ENCODE assay signal across 12 cellular contexts in genomic region chr11:125690006-125690405, GRCh38. TPM values are rescaled to one million over a fixed set of nuclear protein-coding genes. Genes with fewer than 3 reads are reported as not detected.
"Had no signal": no experiment of that assay in that cellular context is flagged by ENCODE, and none has a peak within 500 bp of the region (broad histone marks: within the 10 kb centered on the region; RNA-seq: fewer than 3 reads in every experiment).

No MANE protein-coding gene starts in this region.

- DNase-seq: GM23248, GOT3, H7, H9, HCEC 1CT, HFFc6 had no signal

- FAIRE-seq: H1, H54 had no signal

- H2AFZ ChIP-seq: GM23248, GM23338 had no signal

- H3K9me3 ChIP-seq: HAP-1 had no signal

- H3K9ac ChIP-seq: GM23248 had no signal

- H3K36me3 ChIP-seq: HAP-1 had no signal

- H3K4me1 ChIP-seq: HAP-1 had no signal

- H3K4me2 ChIP-seq: GM23338 had no signal

- H3K9me3 Mint-ChIP-seq: HFFc6 had no signal

- ATAC-seq: GM23338, HCT116 had no signal

- H3K27ac Mint-ChIP-seq: GM23338, H9, HFFc6 had no signal

- H3K4me3 ChIP-seq: GM23248, GM23338, HAP-1 had no signal

- H3K27ac ChIP-seq: GM23248 had no signal

- H3K4me3 Mint-ChIP-seq: GM23338, H9, HFFc6 had no signal

RNA-seq across cellular contexts. Expression of gene ACRV1, which starts 9.4 kb away (rescaled TPM):
- total RNA-seq: GM23248, GM23338, H1, H4, H7, H9, HFFc6 had no signal

RNA-seq across cellular contexts. Expression of gene PATE1, which starts 56.1 kb away (rescaled TPM):
- total RNA-seq: GM23248, GM23338, H1, H4, H7, H9, HFFc6 had no signal
- polyA plus RNA-seq: GM23248, GM23338, H1 had no signal
